In genomic region chr6:146106532-146106931, GRCh38 we compare ENCODE assay signal across 24 cellular contexts.
A peak's percentile ranks its signal among the peaks of the same experiment; 100 is the strongest.
DNase-seq lines count a peak whose midpoint lies in the region; ATAC-seq and TF ChIP-seq lines count a peak whose summit lies in the region.
"Had no signal": no experiment of that assay in that cellular context is flagged by ENCODE, and none has a peak within 500 bp of the region (broad histone marks: within the 10 kb centered on the region; RNA-seq: fewer than 3 reads in every experiment).

No MANE protein-coding gene starts in this region.

- peak; percentile 53 for ATAC-seq in left ventricle myocardium superior
- no peak for ATAC-seq in Right ventricle myocardium inferior
- ATAC-seq in GM21528 (IDR thresholded peaks at IDR 0.05; ENCODE audit: low FRiP score, unreplicated experiment): no peak
- ATAC-seq: GM12878 had no signal

- TF ChIP-seq CTCF in epithelial cell of proximal tubule (conservative IDR thresholded peaks at IDR 0.05; ENCODE audit: low read depth, low read length): no peak

- DNase-seq in left ventricle myocardium superior (no peak), Right ventricle myocardium inferior (ENCODE audit: missing footprints) (no peak), epithelial cell of proximal tubule (ENCODE audit: low read depth) (peak; percentile 6), left kidney (ENCODE audit: low read depth, low spot score) (peak; percentile 1), renal cortical epithelial cell (ENCODE audit: low read depth) (peak; percentile 34), cerebellar cortex (ENCODE audit: low spot score) (no peak), inferior parietal cortex (ENCODE audit: extremely low spot score) (no peak)
- DNase-seq: 8988T; ACHN; BE2C; CD4-positive, alpha-beta memory T cell; CD4-positive, CD25-positive, alpha-beta regulatory T cell; CD8-positive, alpha-beta memory T cell; COR-L47; DMS 273 treated with DMSO at 0.1 percent for 48 hours; DMS153; DMS53; DMS79; DND-41; EL; GDM1 had no signal

- no peak overlapping the region for H3K4me3 ChIP-seq in epithelial cell of proximal tubule (ENCODE audit: low read depth, low read length)
- H3K4me3 ChIP-seq: BLaER1, GM12878 had no signal

- intact Hi-C loops in left ventricle myocardium superior (cut with micrococcal nuclease): no loop called here
- intact Hi-C loops in Right ventricle myocardium inferior (cut with DNase I): no loop called here

Comparison
In these comparisons a context has a peak if more than half of its experiments do, and no peak if none do; other contexts are left out.
1. DNase-seq: peak in epithelial cell of proximal tubule (single experiment), left kidney (single experiment) and renal cortical epithelial cell (single experiment); none in left ventricle myocardium superior (single experiment), Right ventricle myocardium inferior (single experiment), cerebellar cortex (single experiment) and inferior parietal cortex (single experiment).